In the genomic region with DNA sequence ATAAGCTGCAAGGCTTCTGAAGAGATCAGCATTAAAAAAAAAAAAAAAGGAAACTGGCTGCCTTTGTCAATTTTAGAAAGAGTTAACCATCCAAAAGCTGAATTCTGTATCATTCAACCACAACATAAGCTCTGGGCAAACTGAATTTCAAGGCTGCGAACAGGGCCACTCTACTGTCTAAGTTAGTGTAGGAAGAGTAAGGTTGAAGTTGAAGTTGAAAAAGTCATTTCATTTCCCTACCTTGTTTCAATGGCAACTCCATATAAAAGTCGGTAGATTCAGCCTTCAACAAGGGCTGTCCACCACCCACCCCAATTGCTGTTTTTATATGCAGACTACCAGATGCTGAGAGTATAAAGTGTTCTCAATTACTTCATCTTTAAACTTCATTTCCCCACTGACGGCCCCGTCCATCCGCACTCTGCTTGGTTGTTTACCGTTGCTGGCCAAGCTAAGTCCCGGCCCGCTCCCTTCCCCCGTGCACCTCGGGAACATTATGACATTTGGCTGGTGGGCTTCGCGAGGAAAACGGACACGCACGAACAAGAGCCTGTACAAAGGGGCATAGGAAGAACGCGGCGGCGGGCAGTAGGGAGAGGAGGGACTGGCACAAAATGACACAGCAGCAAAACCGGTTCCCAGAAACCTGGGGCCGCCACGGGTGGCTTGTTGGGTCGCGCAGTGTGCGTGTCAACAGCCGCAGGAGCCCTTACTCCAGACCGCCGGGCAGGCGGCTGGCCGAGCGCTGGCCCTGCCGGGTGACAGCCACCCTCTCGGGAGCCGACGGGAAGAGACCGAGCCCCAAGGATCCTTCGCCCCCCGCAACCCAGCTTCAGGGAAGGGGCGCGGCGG, we compare ENCODE assay signal across 8 cellular contexts. TPM values are rescaled to one million over a fixed set of nuclear protein-coding genes. Genes with fewer than 3 reads are reported as not detected.
DNase-seq lines count a peak whose midpoint lies in the region; ATAC-seq and TF ChIP-seq lines count a peak whose summit lies in the region.

No MANE protein-coding gene starts in this region.

- peak overlapping the region; percentile 64 to 79 for H3K9ac ChIP-seq in duodenal mucosa (ENCODE audit: low read depth in 1 of 2, low read length in 2 of 2)

- no peak for TF ChIP-seq CTCF in lower lobe of right lung (IDR thresholded peaks at IDR 0.05)

- intact Hi-C loops in lower lobe of right lung (cut with DNase I), result no loop called here

- H3K9me3 ChIP-seq in duodenal mucosa (ENCODE audit: control insufficient read depth in 1 of 2, low read length in 2 of 2) (no peaks in the 10 kb centered on the region), lower lobe of right lung (no peaks in the 10 kb centered on the region)

- H3K27me3 ChIP-seq in duodenal mucosa (ENCODE audit: control insufficient read depth in 1 of 2, insufficient read depth in 2 of 2, low read length in 2 of 2) (no peaks in the 10 kb centered on the region), lower lobe of right lung (ENCODE audit: low read depth) (no peaks in the 10 kb centered on the region)

- ATAC-seq in GM19351 (IDR thresholded peaks at IDR 0.05; ENCODE audit: unreplicated experiment) (peak; percentile 14), HG03521 (IDR thresholded peaks at IDR 0.05; ENCODE audit: unreplicated experiment) (peak; percentile 9), lower lobe of right lung (peak; percentile 11 to 16)
- peak; percentile 3 for ATAC-seq in stimulated activated naive CD8-positive, alpha-beta T cell treated with anti-CD3 and anti-CD28 coated beads, Interleukin-15, Interleukin-2, amounts not matched to agents 100 U/mL and 50 U/mL, for 24 hours

- H3K4me3 ChIP-seq in duodenal mucosa (ENCODE audit: low read depth in 1 of 2, low read length in 2 of 2), result peak overlapping the region; percentile 58 to 84
- peak overlapping the region; percentile 90 for H3K4me3 ChIP-seq in lower lobe of right lung

- DNase-seq in COLO668 (lab: John Stamatoyannopoulos, UW; ENCODE audit: unreplicated experiment) (peak; percentile 65), UCSD-AML1 (lab: John Stamatoyannopoulos, UW; ENCODE audit: unreplicated experiment) (peak; percentile 47), lower lobe of right lung (peak; percentile 66), T-helper 9 cell (no peak)
- peak; percentile 51 for DNase-seq in stimulated activated naive CD8-positive, alpha-beta T cell treated with anti-CD3 and anti-CD28 coated beads, Interleukin-15, Interleukin-2, amounts not matched to agents 100 U/mL and 50 U/mL, for 24 hours

- no peaks in the 10 kb centered on the region for H3K36me3 ChIP-seq in duodenal mucosa (ENCODE audit: control insufficient read depth in 1 of 2, insufficient read depth in 2 of 2, low read length in 2 of 2)
- no peaks in the 10 kb centered on the region for H3K36me3 ChIP-seq in lower lobe of right lung

- H3K27ac ChIP-seq in duodenal mucosa (ENCODE audit: low read depth, low read length) (peak overlapping the region; percentile 48), lower lobe of right lung (peak overlapping the region; percentile 77)

- H3K4me1 ChIP-seq in duodenal mucosa (ENCODE audit: control insufficient read depth in 1 of 2, insufficient read depth in 2 of 2, low read length in 2 of 2) (peaks cover 24% of the 10 kb centered on the region in 2 donors), lower lobe of right lung (peaks cover 28% of the 10 kb centered on the region)

RNA-seq across cellular contexts. Expression of gene LIN54, which starts 1.4 kb away (rescaled TPM):
- total RNA-seq in lower lobe of right lung, result 14.7 TPM

RNA-seq across cellular contexts. Expression of gene COPS4, which starts 23.0 kb away (rescaled TPM):
- 27.7 TPM for total RNA-seq in lower lobe of right lung
